9 cellular contexts compared by ENCODE assay signal in genomic region chr19:47607564-47608073, GRCh38. TPM values are rescaled to one million over a fixed set of nuclear protein-coding genes. Genes with fewer than 3 reads are reported as not detected.
DNase-seq lines count a peak whose midpoint lies in the region; ATAC-seq and TF ChIP-seq lines count a peak whose summit lies in the region.
"Had no signal": no experiment of that assay in that cellular context is flagged by ENCODE, and none has a peak within 500 bp of the region (broad histone marks: within the 10 kb centered on the region; RNA-seq: fewer than 3 reads in every experiment).

No MANE protein-coding gene starts in this region.

- H3K27ac ChIP-seq in dorsolateral prefrontal cortex = peak overlapping the region in 58 of 59 donors; percentile 77 to 99 (median 95)

- ATAC-seq in natural killer cell treated with Interleukin-12 subunit alpha and Interleukin-12 subunit beta and Interleukin-15 and Interleukin-18, amount 100 ng/mL, for 72 hours = no peak
- no peak for ATAC-seq in HG03108 (IDR thresholded peaks at IDR 0.05; ENCODE audit: unreplicated experiment)
- ATAC-seq in GM21576 (IDR thresholded peaks at IDR 0.05; ENCODE audit: unreplicated experiment) = no peak

- H3K27me3 ChIP-seq in dorsolateral prefrontal cortex = no peaks in the 10 kb centered on the region

- no peaks in the 10 kb centered on the region for H3K9me3 Mint-ChIP-seq in natural killer cell treated with Interleukin-12 subunit alpha and Interleukin-12 subunit beta and Interleukin-15 and Interleukin-18, amount 100 ng/mL, for 72 hours

- DNase-seq in AG09309 (ENCODE audit: low read depth) (no peak), LNCaP clone FGC (ENCODE audit: low read depth) (no peak), dorsolateral prefrontal cortex (no peak), NCI-H2029 (lab: John Stamatoyannopoulos, UW) (no peak)
- DNase-seq in natural killer cell treated with Interleukin-12 subunit alpha and Interleukin-12 subunit beta and Interleukin-15 and Interleukin-18, amount 100 ng/mL, for 72 hours (ENCODE audit: low spot score) = no peak
- no peak for DNase-seq in stimulated activated CD4-positive, alpha-beta T cell treated with anti-CD3 and anti-CD28 coated beads, Interleukin-4, amount 100 ng/mL, for 1 hour

- peak overlapping the region; percentile 84 for H3K4me3 ChIP-seq in AG09309 (ENCODE audit: control insufficient read depth, low read depth, low read length)
- peak overlapping the region; percentile 73 for H3K4me3 ChIP-seq in LNCaP clone FGC (ENCODE audit: low read depth, low read length)
- H3K4me3 ChIP-seq in dorsolateral prefrontal cortex = peak overlapping the region; percentile 73 to 100 (median 98)

- H3K27ac Mint-ChIP-seq in natural killer cell treated with Interleukin-12 subunit alpha and Interleukin-12 subunit beta and Interleukin-15 and Interleukin-18, amount 100 ng/mL, for 72 hours = peak overlapping the region; percentile 70 to 72

- H3K4me1 Mint-ChIP-seq in natural killer cell treated with Interleukin-12 subunit alpha and Interleukin-12 subunit beta and Interleukin-15 and Interleukin-18, amount 100 ng/mL, for 72 hours (ENCODE audit: low read depth in 2 of 2) = peaks cover 12 to 30% of the 10 kb centered on the region in 2 donors

- no peaks in the 10 kb centered on the region for H3K27me3 Mint-ChIP-seq in natural killer cell treated with Interleukin-12 subunit alpha and Interleukin-12 subunit beta and Interleukin-15 and Interleukin-18, amount 100 ng/mL, for 72 hours

- H3K4me3 Mint-ChIP-seq in natural killer cell treated with Interleukin-12 subunit alpha and Interleukin-12 subunit beta and Interleukin-15 and Interleukin-18, amount 100 ng/mL, for 72 hours = peak overlapping the region; percentile 79

- intact Hi-C loops in dorsolateral prefrontal cortex (cut with DNase I) = loop anchor here (1.0 to 5.0 kb wide), 5 partner anchors 7 to 170 kb away; partner anchors contain the start of gene NAPA (in 1 of the 2)

- H3K36me3 Mint-ChIP-seq in natural killer cell treated with Interleukin-12 subunit alpha and Interleukin-12 subunit beta and Interleukin-15 and Interleukin-18, amount 100 ng/mL, for 72 hours = no peaks in the 10 kb centered on the region

- no peak for TF ChIP-seq CTCF in AG09309 (IDR thresholded peaks at IDR 0.05; ENCODE audit: control insufficient read depth, insufficient read depth, low read depth, low read length, missing control alignments)
- TF ChIP-seq CTCF in LNCaP clone FGC (IDR thresholded peaks at IDR 0.05; ENCODE audit: control insufficient read depth, extremely low read depth, insufficient read depth) = no peak
- TF ChIP-seq CTCF in dorsolateral prefrontal cortex (IDR thresholded peaks at IDR 0.05 in 54 of 56, conservative IDR thresholded peaks at IDR 0.05 in 2 of 56; ENCODE audit: low read depth in 1 of 56, partially characterized antibody in 56 of 56) = peak in 1 of 56 donors; percentile 17

RNA-seq across cellular contexts. Expression of gene BICRA, which starts 1.3 kb away (rescaled TPM):
- 10 to 100 TPM; 14.1 to 34.9 (median 22.9) TPM for total RNA-seq in dorsolateral prefrontal cortex
- total RNA-seq in natural killer cell treated with Interleukin-12 subunit alpha and Interleukin-12 subunit beta and Interleukin-15 and Interleukin-18, amount 100 ng/mL, for 72 hours = 10 to 100 TPM; 14.4 to 17.5 TPM

RNA-seq across cellular contexts. Expression of gene ZNF541, which starts 34.7 kb away (rescaled TPM):
- 1 to 10 TPM in 85 of 120 experiments, under 1 TPM in 35; 0.50 to 4.5 (median 1.3) TPM for total RNA-seq in dorsolateral prefrontal cortex
- under 1 TPM in 1 of 2 donors, not detected in 1; 0.10 TPM for total RNA-seq in natural killer cell treated with Interleukin-12 subunit alpha and Interleukin-12 subunit beta and Interleukin-15 and Interleukin-18, amount 100 ng/mL, for 72 hours
- total RNA-seq: NCI-H460 had no signal
